Comparison of ENCODE assay signal across 8 cellular contexts in the genomic region with DNA sequence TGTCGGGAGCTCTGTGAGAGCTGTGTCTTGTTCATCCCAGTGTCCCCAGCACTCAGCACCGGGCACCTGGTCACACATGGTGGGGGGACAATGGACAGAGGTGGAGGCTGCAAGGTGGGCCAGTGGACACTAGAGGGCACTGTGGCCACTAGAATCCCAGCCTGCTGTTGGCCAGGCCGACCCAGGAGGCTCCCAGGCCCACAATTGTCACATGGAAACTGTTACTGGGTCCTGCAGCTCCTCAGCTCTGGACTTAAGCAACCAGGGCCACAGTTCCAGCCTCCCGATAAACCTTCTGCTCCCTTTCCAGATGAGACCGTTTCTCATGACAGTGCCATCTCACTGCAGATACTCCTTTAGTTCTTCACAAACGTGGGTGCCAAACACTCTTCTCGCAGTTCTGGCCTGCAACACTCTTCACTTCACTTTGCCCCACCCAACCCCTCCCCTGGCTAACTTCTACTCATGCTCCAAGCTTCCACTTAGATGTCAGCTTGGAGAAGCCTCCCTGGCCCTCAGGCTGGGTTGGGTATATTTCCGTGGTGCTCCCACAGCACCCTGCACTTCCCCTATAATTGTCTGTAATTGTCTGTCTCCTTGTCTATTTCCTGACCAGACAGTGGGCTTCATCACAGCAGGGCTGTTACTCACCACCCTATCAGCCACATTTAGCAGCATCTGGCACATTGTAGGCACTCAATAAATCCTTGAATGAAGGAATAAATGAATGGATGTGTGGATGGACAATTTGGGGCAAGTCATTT. TPM values are rescaled to one million over a fixed set of nuclear protein-coding genes. Genes with fewer than 3 reads are reported as not detected.
DNase-seq lines count a peak whose midpoint lies in the region; ATAC-seq and TF ChIP-seq lines count a peak whose summit lies in the region.

No MANE protein-coding gene starts in this region.

- H3K36me3 Mint-ChIP-seq in T-helper 2 cell treated with Interferon-gamma antibody and Interleukin-4, amounts not matched to agents 5 μg/mL and 100 μg/mL, for 36 hours (ENCODE audit: low read depth), result no peaks in the 10 kb centered on the region

- TF ChIP-seq CTCF in 22Rv1 (IDR thresholded peaks at IDR 0.05), result peak; percentile 63
- TF ChIP-seq CTCF in GM12872 (IDR thresholded peaks at IDR 0.05; ENCODE audit: insufficient read depth, low read depth, low read length), result peak; percentile 78
- peak; percentile 93 for TF ChIP-seq CTCF in brain microvascular endothelial cell (IDR thresholded peaks at IDR 0.05; ENCODE audit: low read depth, low read length, missing control alignments)

- no peaks in the 10 kb centered on the region for H3K27me3 Mint-ChIP-seq in T-helper 2 cell treated with Interferon-gamma antibody and Interleukin-4, amounts not matched to agents 5 μg/mL and 100 μg/mL, for 36 hours (ENCODE audit: low read depth)

- peak; percentile 25 for DNase-seq in LHCN-M2 (ENCODE audit: low read depth)
- DNase-seq in T-helper 2 cell treated with Interferon-gamma antibody and Interleukin-4, amounts not matched to agents 5 μg/mL and 100 μg/mL, for 36 hours (ENCODE audit: low spot score), result peak; percentile 12
- peak; percentile 30 for DNase-seq in brain microvascular endothelial cell
- DNase-seq in inferior parietal cortex (ENCODE audit: extremely low spot score), result peak; percentile 38
- DNase-seq in stimulated activated CD4-positive, alpha-beta T cell treated with anti-CD3 and anti-CD28 coated beads, Interleukin-1b, Interleukin-23, amount 100 ng/mL, for 4 hours (ENCODE audit: low read depth in 2 of 2), result peak; percentile 24 to 37

- H3K27ac ChIP-seq in 22Rv1, result peak overlapping the region; percentile 97
- no peak overlapping the region for H3K27ac ChIP-seq in brain microvascular endothelial cell

- no peak overlapping the region for H3K27ac Mint-ChIP-seq in T-helper 2 cell treated with Interferon-gamma antibody and Interleukin-4, amounts not matched to agents 5 μg/mL and 100 μg/mL, for 36 hours

- no peak overlapping the region for H3K4me3 Mint-ChIP-seq in T-helper 2 cell treated with Interferon-gamma antibody and Interleukin-4, amounts not matched to agents 5 μg/mL and 100 μg/mL, for 36 hours

- in situ Hi-C loops in brain microvascular endothelial cell (cut with HindIII; ENCODE audit: low pct_ligation_motif_present, low sequenced_read_pairs), result no loop called here

- H3K36me3 ChIP-seq in brain microvascular endothelial cell (replicated peaks), result no peaks in the 10 kb centered on the region

- H3K4me3 ChIP-seq in brain microvascular endothelial cell (ENCODE audit: low read depth, low read length), result no peak overlapping the region

- ATAC-seq in GM21717 (IDR thresholded peaks at IDR 0.05; ENCODE audit: unreplicated experiment), result no peak

- H3K9me3 Mint-ChIP-seq in T-helper 2 cell treated with Interferon-gamma antibody and Interleukin-4, amounts not matched to agents 5 μg/mL and 100 μg/mL, for 36 hours, result no peaks in the 10 kb centered on the region

- H3K4me1 Mint-ChIP-seq in T-helper 2 cell treated with Interferon-gamma antibody and Interleukin-4, amounts not matched to agents 5 μg/mL and 100 μg/mL, for 36 hours (ENCODE audit: low read depth), result peaks cover 21% of the 10 kb centered on the region

- H3K27me3 ChIP-seq in brain microvascular endothelial cell (replicated peaks), result no peaks in the 10 kb centered on the region

RNA-seq across cellular contexts. Expression of a gene that starts 3.5 kb away (rescaled TPM):
- 17.0 and 18.3 TPM in 2 replicates for total RNA-seq in LHCN-M2 (2014; rRNA removed)
- 22.8 TPM for polyA plus RNA-seq in LHCN-M2 (2012)

RNA-seq across cellular contexts. Expression of a gene that starts 59.9 kb away (rescaled TPM):
- 68.8 and 94.1 TPM in 2 replicates for total RNA-seq in LHCN-M2 (2014; rRNA removed)
- polyA plus RNA-seq in LHCN-M2 (2012), result 30.8 TPM
